In genomic region chr16:31696968-31697743, GRCh38 we compare ENCODE assay signal across 8 cellular contexts.
DNase-seq lines count a peak whose midpoint lies in the region; ATAC-seq and TF ChIP-seq lines count a peak whose summit lies in the region.

No MANE protein-coding gene starts in this region.

- no peaks in the 10 kb centered on the region for H3K9me3 ChIP-seq in adrenal gland (replicated peaks in 1 of 3)
- no peaks in the 10 kb centered on the region for H3K9me3 ChIP-seq in right lobe of liver

- H3K4me3 ChIP-seq in NB4 (ENCODE audit: low read depth, low read length) (no peak overlapping the region), adrenal gland (no peak overlapping the region), right lobe of liver (no peak overlapping the region)

- peak; percentile 16 for DNase-seq in NOMO-1 treated with DMSO at 0.1 percent for 48 hours (lab: John Stamatoyannopoulos, UW; ENCODE audit: unreplicated experiment)
- no peak for DNase-seq in NOMO-1 treated with dmso at 0.1 percent for 144 hours (lab: John Stamatoyannopoulos, UW; ENCODE audit: unreplicated experiment)
- DNase-seq in NB4 (ENCODE audit: low read depth) = peak; percentile 48
- no peak for DNase-seq in adrenal gland
- no peak for DNase-seq in right lobe of liver
- DNase-seq in activated CD4-positive, CD25-positive, alpha-beta regulatory T cell (lab: John Stamatoyannopoulos, UW) = no peak

- TF ChIP-seq POLR2A in NB4 (IDR thresholded peaks at IDR 0.05; ENCODE audit: extremely low read depth, insufficient read length) = no peak
- TF ChIP-seq POLR2A in adrenal gland (IDR thresholded peaks at IDR 0.05) = no peak
- no peak for TF ChIP-seq POLR2A in right lobe of liver (IDR thresholded peaks at IDR 0.05)

- ATAC-seq in right lobe of liver = peak; percentile 64 to 71 (median 69)
- no peak for ATAC-seq in GM19035 (IDR thresholded peaks at IDR 0.05; ENCODE audit: unreplicated experiment)
- no peak for ATAC-seq in GM19328 (IDR thresholded peaks at IDR 0.05; ENCODE audit: unreplicated experiment)

- intact Hi-C loops in adrenal gland (cut with DNase I) = no loop called here
- intact Hi-C loops in right lobe of liver (cut with DNase I) = loop anchor here in 1 of 2 donors (10.0 kb wide), 1 partner anchor 222 kb away; the partner anchor contains the start of gene TGFB1I1

- H3K36me3 ChIP-seq in adrenal gland (replicated peaks in 1 of 2) (no peaks in the 10 kb centered on the region), right lobe of liver (no peaks in the 10 kb centered on the region)

- H3K27me3 ChIP-seq in adrenal gland (no peaks in the 10 kb centered on the region), right lobe of liver (no peaks in the 10 kb centered on the region)

- H3K27ac ChIP-seq in adrenal gland (no peak overlapping the region), right lobe of liver (no peak overlapping the region)

- H3K4me1 ChIP-seq in adrenal gland (replicated peaks in 1 of 2) (peaks cover 8 to 9% of the 10 kb centered on the region in 2 donors), right lobe of liver (no peaks in the 10 kb centered on the region)

- peak; percentile 62 for TF ChIP-seq CTCF in NB4 (IDR thresholded peaks at IDR 0.05; ENCODE audit: low read depth, low read length)
- peak; percentile 21 to 61 (median 52) for TF ChIP-seq CTCF in adrenal gland (IDR thresholded peaks at IDR 0.05)
- peak; percentile 58 to 93 (median 71) for TF ChIP-seq CTCF in right lobe of liver (IDR thresholded peaks at IDR 0.05)

- WGBS in adrenal gland, 4 donors = 31 to 39% (median 36%) methylated on average over 8 of the region's 8 CpGs
- 24% methylated on average over 8 of the region's 8 CpGs for WGBS in right lobe of liver (ENCODE audit: insufficient coverage, low coverage, low lambda C conversion rate, missing lambda C conversion rate)

Comparison
In these comparisons a context has a peak if more than half of its experiments do, and no peak if none do; other contexts are left out.
1. DNase-seq: peak in NOMO-1 treated with DMSO at 0.1 percent for 48 hours (single experiment) and NB4 (single experiment); none in NOMO-1 treated with dmso at 0.1 percent for 144 hours (single experiment), adrenal gland (0 of 7), right lobe of liver (0 of 3) and activated CD4-positive, CD25-positive, alpha-beta regulatory T cell (0 of 4).
2. ATAC-seq: peak in right lobe of liver (4 of 4); none in GM19035 (single experiment) and GM19328 (single experiment).
3. Peak in every context shown above with its lines, with median percentiles within 50 percentile points of each other: CTCF ChIP-seq.